In genomic region chr3:83230841-83231240, GRCh38 we compare ENCODE assay signal across 1 cellular context.
TF ChIP-seq lines count a peak whose summit lies in the region.

No MANE protein-coding gene starts in this region.

TF ChIP-seq in GM12878, 131 proteins besides CTCF, POLR2A, EP300 and RAD21 (continued from another document):
- TF ChIP-seq, protein P1, sequence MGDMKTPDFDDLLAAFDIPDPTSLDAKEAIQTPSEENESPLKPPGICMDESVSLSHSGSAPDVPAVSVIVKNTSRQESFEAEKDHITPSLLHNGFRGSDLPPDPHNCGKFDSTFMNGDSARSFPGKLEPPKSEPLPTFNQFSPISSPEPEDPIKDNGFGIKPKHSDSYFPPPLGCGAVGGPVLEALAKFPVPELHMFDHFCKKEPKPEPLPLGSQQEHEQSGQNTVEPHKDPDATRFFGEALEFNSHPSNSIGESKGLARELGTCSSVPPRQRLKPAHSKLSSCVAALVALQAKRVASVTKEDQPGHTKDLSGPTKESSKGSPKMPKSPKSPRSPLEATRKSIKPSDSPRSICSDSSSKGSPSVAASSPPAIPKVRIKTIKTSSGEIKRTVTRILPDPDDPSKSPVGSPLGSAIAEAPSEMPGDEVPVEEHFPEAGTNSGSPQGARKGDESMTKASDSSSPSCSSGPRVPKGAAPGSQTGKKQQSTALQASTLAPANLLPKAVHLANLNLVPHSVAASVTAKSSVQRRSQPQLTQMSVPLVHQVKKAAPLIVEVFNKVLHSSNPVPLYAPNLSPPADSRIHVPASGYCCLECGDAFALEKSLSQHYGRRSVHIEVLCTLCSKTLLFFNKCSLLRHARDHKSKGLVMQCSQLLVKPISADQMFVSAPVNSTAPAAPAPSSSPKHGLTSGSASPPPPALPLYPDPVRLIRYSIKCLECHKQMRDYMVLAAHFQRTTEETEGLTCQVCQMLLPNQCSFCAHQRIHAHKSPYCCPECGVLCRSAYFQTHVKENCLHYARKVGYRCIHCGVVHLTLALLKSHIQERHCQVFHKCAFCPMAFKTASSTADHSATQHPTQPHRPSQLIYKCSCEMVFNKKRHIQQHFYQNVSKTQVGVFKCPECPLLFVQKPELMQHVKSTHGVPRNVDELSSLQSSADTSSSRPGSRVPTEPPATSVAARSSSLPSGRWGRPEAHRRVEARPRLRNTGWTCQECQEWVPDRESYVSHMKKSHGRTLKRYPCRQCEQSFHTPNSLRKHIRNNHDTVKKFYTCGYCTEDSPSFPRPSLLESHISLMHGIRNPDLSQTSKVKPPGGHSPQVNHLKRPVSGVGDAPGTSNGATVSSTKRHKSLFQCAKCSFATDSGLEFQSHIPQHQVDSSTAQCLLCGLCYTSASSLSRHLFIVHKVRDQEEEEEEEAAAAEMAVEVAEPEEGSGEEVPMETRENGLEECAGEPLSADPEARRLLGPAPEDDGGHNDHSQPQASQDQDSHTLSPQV (IDR thresholded peaks at IDR 0.05), result no peak
TF ChIP-seq in GM12878: peak in this region for 0.
